13 cellular contexts compared by ENCODE assay signal in the genomic region with DNA sequence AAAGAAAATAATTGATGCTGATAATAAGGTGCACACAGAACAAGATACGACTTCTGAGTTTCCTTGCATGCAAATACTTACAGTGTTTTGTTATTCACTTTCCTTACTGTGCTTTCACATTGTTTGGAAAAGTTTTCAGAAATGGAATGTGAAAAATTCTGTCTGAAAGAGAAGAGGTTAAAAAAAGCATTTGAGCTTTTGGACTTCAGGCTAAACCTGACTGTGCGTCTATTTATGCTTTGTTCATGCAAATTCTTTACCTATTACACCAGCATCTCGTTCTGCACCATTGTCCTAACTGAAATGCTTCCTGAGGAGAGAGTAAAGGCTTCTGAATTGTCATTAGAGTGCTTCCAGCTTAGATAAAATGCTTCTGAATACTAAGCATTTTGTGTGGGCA.
A peak's percentile ranks its signal among the peaks of the same experiment; 100 is the strongest.
DNase-seq lines count a peak whose midpoint lies in the region; ATAC-seq, FAIRE-seq and TF ChIP-seq lines count a peak whose summit lies in the region.
"Had no signal": no experiment of that assay in that cellular context is flagged by ENCODE, and none has a peak within 500 bp of the region (broad histone marks: within the 10 kb centered on the region; RNA-seq: fewer than 3 reads in every experiment).

No MANE protein-coding gene starts in this region.

- peak overlapping the region; percentile 39; the same call in 1 of the 2 replicates for H4K91ac ChIP-seq in IMR-90 (ENCODE audit: insufficient read depth, low read depth, low read length)

- DNase-seq in A549 (ENCODE audit: low read depth in 1 of 2, low spot score in 1 of 2) (no peak), IMR-90 (peak; percentile 64), cardiac fibroblast (ENCODE audit: low read depth in 2 of 2) (peak; percentile 19 to 38), kidney glomerular epithelial cell (lab: John Stamatoyannopoulos, UW) (peak; percentile 78), suprapubic skin (ENCODE audit: low spot score in 2 of 2) (no peak), thyroid gland (no peak)
- no peak for DNase-seq in CD4-positive, alpha-beta memory T cell
- DNase-seq: activated effector memory CD4-positive, alpha-beta T cell treated with anti-CD3 and anti-CD28 coated beads, Interleukin-2, amount 50 U/mL, for 16 hours; left colon; stimulated activated naive CD4-positive, alpha-beta T cell treated with Interleukin-2 at 50 U/mL for 16 hours had no signal

- ATAC-seq in A549 (no peak), IMR-90 (ENCODE audit: low read depth) (peak; percentile 83), HG03469 (IDR thresholded peaks at IDR 0.05; ENCODE audit: unreplicated experiment) (no peak)
- ATAC-seq: esophagus mucosa, left colon had no signal

- H3K27ac Mint-ChIP-seq in CD4-positive, alpha-beta memory T cell = no peak overlapping the region

- no peak for TF ChIP-seq RAD21 in A549 (conservative IDR thresholded peaks at IDR 0.05 in 1 of 2, IDR thresholded peaks at IDR 0.05 in 1 of 2)
- no peak for TF ChIP-seq RAD21 in IMR-90 (IDR thresholded peaks at IDR 0.05; ENCODE audit: low read length)

- H3K4me3 ChIP-seq in A549 (no peak overlapping the region), IMR-90 (ENCODE audit: insufficient read depth, low read depth, low read length) (no peak overlapping the region), cardiac fibroblast (replicated peaks in 1 of 2; ENCODE audit: low read depth in 2 of 2, low read length in 2 of 2) (no peak overlapping the region), suprapubic skin (no peak overlapping the region), thyroid gland (replicated peaks in 1 of 3) (no peak overlapping the region)
- H3K4me3 ChIP-seq in CD4-positive, alpha-beta memory T cell (ENCODE audit: low read length in 2 of 2) = no peak overlapping the region

- no peaks in the 10 kb centered on the region for H3K79me1 ChIP-seq in IMR-90 (ENCODE audit: low read depth in 1 of 2, low read length in 2 of 2)

- no peak overlapping the region for H3K4me2 ChIP-seq in A549
- H3K4me2 ChIP-seq in IMR-90 (ENCODE audit: low read depth, low read length) = peak overlapping the region; percentile 37; the same call in 1 of the 2 replicates

- no peaks in the 10 kb centered on the region for H4K20me1 ChIP-seq in IMR-90 (ENCODE audit: insufficient read depth, low read length)

- peak overlapping the region; percentile 91 for H2BK120ac ChIP-seq in IMR-90 (ENCODE audit: low read depth, low read length)

- H3K9me1 ChIP-seq in IMR-90 (ENCODE audit: insufficient read depth, low read length) = no peaks in the 10 kb centered on the region

- TF ChIP-seq POLR2A in A549 (IDR thresholded peaks at IDR 0.05; ENCODE audit: low read length) = no peak
- no peak for TF ChIP-seq POLR2A in IMR-90 (IDR thresholded peaks at IDR 0.05; ENCODE audit: low read depth, low read length)
- TF ChIP-seq POLR2A in suprapubic skin (IDR thresholded peaks at IDR 0.05) = no peak
- no peak for TF ChIP-seq POLR2A in thyroid gland (IDR thresholded peaks at IDR 0.05)

- H3K27ac ChIP-seq in A549 (no peak overlapping the region), IMR-90 (ENCODE audit: insufficient read depth, low read length) (no peak overlapping the region; the same call in 1 of the 2 replicates), suprapubic skin (no peak overlapping the region), thyroid gland (no peak overlapping the region)
- no peak overlapping the region for H3K27ac ChIP-seq in CD4-positive, alpha-beta memory T cell (ENCODE audit: low read depth, low read length)

- H2AK5ac ChIP-seq in IMR-90 (ENCODE audit: low read depth, low read length) = no peak overlapping the region

- H4K5ac ChIP-seq in IMR-90 (ENCODE audit: low read depth, low read length) = no peak overlapping the region

- TF ChIP-seq CTCF in A549 (IDR thresholded peaks at IDR 0.05) (no peak), IMR-90 (conservative IDR thresholded peaks at IDR 0.05; ENCODE audit: low read depth, low read length) (no peak), cardiac fibroblast (IDR thresholded peaks at IDR 0.05; ENCODE audit: low read depth, low read length) (no peak), suprapubic skin (IDR thresholded peaks at IDR 0.05) (no peak), thyroid gland (IDR thresholded peaks at IDR 0.05) (no peak)

- peak overlapping the region; percentile 82 for H2BK5ac ChIP-seq in IMR-90 (ENCODE audit: low read depth, low read length, poor library complexity, severe bottlenecking)

- intact Hi-C loops in IMR-90 (cut with micrococcal nuclease) (loop anchor here (5.0 kb wide), 1 partner anchor 92 kb away; no protein-coding TSS in a partner anchor), thyroid gland (cut with DNase I) (no loop called here)
- intact Hi-C loops in CD4-positive, alpha-beta memory T cell (cut with micrococcal nuclease) = no loop called here

- no peaks in the 10 kb centered on the region for H3K27me3 ChIP-seq in IMR-90 (ENCODE audit: control insufficient read depth, insufficient read depth, low read length)
- no peaks in the 10 kb centered on the region for H3K27me3 ChIP-seq in suprapubic skin
- no peaks in the 10 kb centered on the region for H3K27me3 ChIP-seq in thyroid gland
- no peaks in the 10 kb centered on the region for H3K27me3 ChIP-seq in CD4-positive, alpha-beta memory T cell (ENCODE audit: insufficient read depth, low read length)

- H2BK15ac ChIP-seq in IMR-90 (ENCODE audit: low read depth, low read length) = no peak overlapping the region

- peak; percentile 13 for FAIRE-seq in A549 (lab: Jason Lieb, UNC)

- peak overlapping the region; percentile 30; the same call in 1 of the 2 replicates for H3K9ac ChIP-seq in IMR-90 (ENCODE audit: low read depth, low read length)

- no peak overlapping the region for H2AK9ac ChIP-seq in IMR-90 (replicated peaks; ENCODE audit: low read depth, low read length, poor library complexity)

- BruUV-seq in IMR-90 (replicated peaks; lab: Mats Ljungman, UMichigan) = no TSS peak

- no peaks in the 10 kb centered on the region for H3K36me3 ChIP-seq in IMR-90 (ENCODE audit: control insufficient read depth, insufficient read depth, low read length)
- no peaks in the 10 kb centered on the region for H3K36me3 ChIP-seq in suprapubic skin
- no peaks in the 10 kb centered on the region for H3K36me3 ChIP-seq in thyroid gland
- no peaks in the 10 kb centered on the region for H3K36me3 ChIP-seq in CD4-positive, alpha-beta memory T cell (ENCODE audit: insufficient read depth, low read length)

- no peak overlapping the region for H3K18ac ChIP-seq in IMR-90 (ENCODE audit: low read depth, low read length)

- POLR2A ChIA-PET in A549 (lab: Yijun Ruan, JAX) (no interaction called here), IMR-90 (lab: Charles Lee; ENCODE audit: unreplicated experiment) (interaction anchor here (0.6 kb wide), 1 partner anchor 32 kb away, joined by 3 read pairs; no protein-coding TSS in a partner anchor)
- POLR2A ChIA-PET in CD4-positive, alpha-beta memory T cell (lab: Charles Lee; ENCODE audit: partially characterized antibody) = no interaction called here

- H3K9me3 ChIP-seq in A549 = no peaks in the 10 kb centered on the region
- no peaks in the 10 kb centered on the region for H3K9me3 ChIP-seq in IMR-90 (ENCODE audit: control insufficient read depth, insufficient read depth, low read length)
- no peaks in the 10 kb centered on the region for H3K9me3 ChIP-seq in suprapubic skin
- H3K9me3 ChIP-seq in thyroid gland = no peaks in the 10 kb centered on the region
- H3K9me3 ChIP-seq in CD4-positive, alpha-beta memory T cell (ENCODE audit: control insufficient read depth in 1 of 2, low read length in 2 of 2) = no peaks in the 10 kb centered on the region

- peak overlapping the region in 1 of 2 experiments; percentile 45; a peak in 1 of 4 replicates for H4K8ac ChIP-seq in IMR-90 (ENCODE audit: low read depth in 2 of 2, low read length in 2 of 2)

- no peaks in the 10 kb centered on the region for H3K9me3 Mint-ChIP-seq in CD4-positive, alpha-beta memory T cell

- H3K23ac ChIP-seq in IMR-90 (ENCODE audit: low read depth, low read length) = no peak overlapping the region

- peak overlapping the region; percentile 70; the same call in 1 of the 2 replicates for H3K56ac ChIP-seq in IMR-90 (ENCODE audit: extremely low read depth, insufficient read depth, low read length)

- peak overlapping the region; percentile 81; the same call in 1 of the 2 replicates for H2BK20ac ChIP-seq in IMR-90 (ENCODE audit: low read depth, low read length)

- no peaks in the 10 kb centered on the region for H3K36me3 Mint-ChIP-seq in CD4-positive, alpha-beta memory T cell

- no peak overlapping the region for H2AFZ ChIP-seq in IMR-90 (replicated peaks; ENCODE audit: low read length, poor library complexity)

- H3K4me3 Mint-ChIP-seq in CD4-positive, alpha-beta memory T cell = no peak overlapping the region

- WGBS in A549 (ENCODE audit: missing lambda C conversion rate) = 2% methylated on average over 3 of the region's 3 CpGs
- WGBS in IMR-90 (ENCODE audit: extremely low coverage in 2 of 2, insufficient read length in 1 of 2), 2 experiments = no CpG with 5 or more reads among the region's 3 CpGs
- 40% methylated on average over 3 of the region's 3 CpGs for WGBS in suprapubic skin
- 30 to 35% methylated on average over 3 of the region's 3 CpGs for WGBS in thyroid gland, 2 donors

- no peaks in the 10 kb centered on the region for H3K4me1 ChIP-seq in A549
- H3K4me1 ChIP-seq in IMR-90 (ENCODE audit: control insufficient read depth, insufficient read depth, low read length) = peaks cover 4% of the 10 kb centered on the region; the same call in 1 of the 2 replicates
- no peaks in the 10 kb centered on the region for H3K4me1 ChIP-seq in suprapubic skin
- peaks cover 3 to 7% of the 10 kb centered on the region in 2 donors for H3K4me1 ChIP-seq in thyroid gland
- no peaks in the 10 kb centered on the region for H3K4me1 ChIP-seq in CD4-positive, alpha-beta memory T cell (ENCODE audit: insufficient read depth, low read length)

- CTCF ChIA-PET in A549 (lab: Yijun Ruan, JAX) = no interaction called here
- CTCF ChIA-PET in IMR-90 (lab: Yijun Ruan, JAX) = no interaction called here
- CTCF ChIA-PET in CD4-positive, alpha-beta memory T cell (lab: Charles Lee; ENCODE audit: partially characterized antibody) = no interaction called here

- H3K27me3 Mint-ChIP-seq in CD4-positive, alpha-beta memory T cell = peaks cover 1 to 3% of the 10 kb centered on the region in 2 donors
- H3K27me3 Mint-ChIP-seq: progenitor cell of endocrine pancreas had no signal

- no peak overlapping the region for H3K14ac ChIP-seq in IMR-90 (replicated peaks; ENCODE audit: low read depth, low read length)

- H3K4ac ChIP-seq in IMR-90 (ENCODE audit: low read depth, low read length) = no peak overlapping the region; the same call in 1 of the 2 replicates

- in situ Hi-C loops in IMR-90 (cut with MboI; ENCODE audit: low sequenced_read_pairs) = no loop called here

- dilution Hi-C loops in IMR-90 (cut with HindIII; ENCODE audit: low sequenced_read_pairs, unreplicated experiment) = no loop called here

- H3K4me1 Mint-ChIP-seq in CD4-positive, alpha-beta memory T cell = no peaks in the 10 kb centered on the region

- TF ChIP-seq EP300 in A549 (IDR thresholded peaks at IDR 0.05) (no peak), suprapubic skin (IDR thresholded peaks at IDR 0.05) (no peak)

TF ChIP-seq in A549, 52 proteins besides CTCF, POLR2A, EP300 and RAD21 (continues in another document):
- TF ChIP-seq EHF (CRISPR knock-in tag; IDR thresholded peaks at IDR 0.05) (no peak), CHD2 (IDR thresholded peaks at IDR 0.05; ENCODE audit: low read length, partially characterized antibody) (no peak)

TF ChIP-seq in IMR-90, 13 proteins besides CTCF, POLR2A, EP300 and RAD21 (continues in another document):
- no peak for TF ChIP-seq RFX5 (IDR thresholded peaks at IDR 0.05; ENCODE audit: low read depth, low read length)

Comparison
In these comparisons a context has a peak if more than half of its experiments do, and no peak if none do; other contexts are left out.
1. DNase-seq: peak in IMR-90 (single experiment), cardiac fibroblast (2 of 2) and kidney glomerular epithelial cell (single experiment); none in A549 (0 of 2), suprapubic skin (0 of 2), thyroid gland (0 of 2) and CD4-positive, alpha-beta memory T cell (0 of 5).